9 cellular contexts compared by ENCODE assay signal in genomic region chr14:66495214-66496098, GRCh38.
DNase-seq lines count a peak whose midpoint lies in the region; ATAC-seq and TF ChIP-seq lines count a peak whose summit lies in the region.
"Had no signal": no experiment of that assay in that cellular context is flagged by ENCODE, and none has a peak within 500 bp of the region (broad histone marks: within the 10 kb centered on the region; RNA-seq: fewer than 3 reads in every experiment).

No MANE protein-coding gene starts in this region.

- no peaks in the 10 kb centered on the region for H3K9me2 ChIP-seq in Loucy (replicated peaks; ENCODE audit: low read depth, low read length)

- H3K4me1 ChIP-seq in Loucy (ENCODE audit: insufficient read depth, low read length, poor library complexity, severe bottlenecking): peaks cover 12% of the 10 kb centered on the region

- H3K79me2 ChIP-seq in Loucy (ENCODE audit: insufficient read depth, low read length): no peaks in the 10 kb centered on the region

- peak overlapping the region; percentile 20 for H3K9ac ChIP-seq in Loucy (ENCODE audit: low read depth, low read length, poor library complexity, severe bottlenecking)
- H3K9ac ChIP-seq: BLaER1 treated with 17β-estradiol and CSF1 and Interleukin-3, amounts not matched to agents 10 nM and 100 nM had no signal

- H3K27me3 ChIP-seq in Loucy (ENCODE audit: insufficient read depth, low read length, poor library complexity, severe bottlenecking): no peaks in the 10 kb centered on the region
- H3K27me3 ChIP-seq: BLaER1 treated with 17β-estradiol and CSF1 and Interleukin-3, amounts not matched to agents 10 nM and 100 nM had no signal

- H3F3A ChIP-seq in Loucy (ENCODE audit: low read depth): no peaks in the 10 kb centered on the region

- H3K27ac ChIP-seq in RWPE1: no peak overlapping the region
- H3K27ac ChIP-seq: BLaER1 treated with 17β-estradiol and CSF1 and Interleukin-3, amounts not matched to agents 10 nM and 100 nM had no signal

- CTCF ChIA-PET in RWPE1 (lab: Yijun Ruan, JAX): interaction anchor here (0.6 to 0.8 kb wide), 2 partner anchors 12 to 790 kb away, joined by 3 to 4 read pairs; no protein-coding TSS in a partner anchor

- peak overlapping the region; percentile 67; the same call in 1 of the 2 replicates for H2AFZ ChIP-seq in Loucy (ENCODE audit: low read length)

- H3K4me2 ChIP-seq in Loucy (ENCODE audit: low read depth, low read length, poor library complexity, severe bottlenecking): peak overlapping the region; percentile 61

- H3K9me3 ChIP-seq in Loucy (ENCODE audit: insufficient read depth, low read depth, low read length): no peaks in the 10 kb centered on the region
- H3K9me3 ChIP-seq: BLaER1 treated with 17β-estradiol and CSF1 and Interleukin-3, amounts not matched to agents 10 nM and 100 nM had no signal

- H3K4me3 ChIP-seq in Loucy (ENCODE audit: low read length, poor library complexity, severe bottlenecking): peak overlapping the region; percentile 51
- H3K4me3 ChIP-seq: BLaER1 treated with 17β-estradiol and CSF1 and Interleukin-3, amounts not matched to agents 10 nM and 100 nM had no signal

- no peaks in the 10 kb centered on the region for H3K36me3 ChIP-seq in Loucy (ENCODE audit: insufficient read depth, low read length)
- H3K36me3 ChIP-seq: BLaER1 treated with 17β-estradiol and CSF1 and Interleukin-3, amounts not matched to agents 10 nM and 100 nM had no signal

- in situ Hi-C loops in T47D (cut with HindIII; ENCODE audit: low pct_unique_long_range_greater_than_20kb, low sequenced_read_pairs): no loop called here

- TF ChIP-seq CTCF in Loucy (conservative IDR thresholded peaks at IDR 0.05; ENCODE audit: low read length) (peak; percentile 91), RWPE1 (conservative IDR thresholded peaks at IDR 0.05; ENCODE audit: low read depth) (peak; percentile 88)

- no peaks in the 10 kb centered on the region for H4K20me1 ChIP-seq in Loucy (ENCODE audit: insufficient read depth, low read length, poor library complexity, severe bottlenecking)
- H4K20me1 ChIP-seq: BLaER1 treated with 17β-estradiol and CSF1 and Interleukin-3, amounts not matched to agents 10 nM and 100 nM had no signal

- peak; percentile 56 for DNase-seq in NCI-H1436 (lab: John Stamatoyannopoulos, UW)
- DNase-seq in NCI-H1436 treated with DMSO at 0.1 percent for 48 hours (lab: John Stamatoyannopoulos, UW): no peak
- DNase-seq in RWPE1 (ENCODE audit: low spot score): peak; percentile 46
- peak; percentile 43 to 83 for DNase-seq in T47D (ENCODE audit: low read depth in 1 of 2, low spot score in 1 of 2)
- peak; percentile 84 for DNase-seq in inferior parietal cortex (ENCODE audit: extremely low spot score)
- peak; percentile 3 to 14 for DNase-seq in stimulated activated CD4-positive, alpha-beta T cell treated with anti-CD3 and anti-CD28 coated beads, Interleukin-15, amount 100 ng/mL, for 48 hours (ENCODE audit: low read depth in 2 of 2)

- POLR2A ChIA-PET in RWPE1 (lab: Yijun Ruan, JAX; ENCODE audit: low non-redundant PET): no interaction called here

- ATAC-seq in GM21825 (IDR thresholded peaks at IDR 0.05; ENCODE audit: unreplicated experiment): peak; percentile 80
